1 cellular context compared by ENCODE assay signal in the genomic region with DNA sequence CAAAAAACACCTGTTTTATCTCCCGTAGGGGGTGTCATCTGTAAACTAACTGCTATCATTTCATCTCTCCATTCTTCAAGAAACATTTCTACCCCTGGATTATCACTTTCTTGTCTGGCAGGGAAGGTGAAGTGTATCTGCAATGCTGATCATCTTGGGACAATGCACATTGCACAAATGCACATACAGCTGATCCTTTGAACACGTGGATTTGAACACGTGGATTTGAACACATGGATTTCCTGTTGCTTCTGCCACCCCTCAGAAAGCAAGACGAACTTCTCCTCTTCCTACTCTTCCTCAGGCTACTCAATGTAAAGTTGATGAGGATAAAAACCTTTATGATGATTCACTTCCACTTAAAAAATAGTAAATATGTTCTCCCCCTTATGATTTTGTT.
TF ChIP-seq lines count a peak whose summit lies in the region.

No MANE protein-coding gene starts in this region.

TF ChIP-seq in HepG2, 621 proteins besides CTCF, POLR2A, EP300 and RAD21 (continued from another document):
- TF ChIP-seq MNT (IDR thresholded peaks at IDR 0.05) = peak; percentile 94
